23 cellular contexts compared by ENCODE assay signal in the genomic region with DNA sequence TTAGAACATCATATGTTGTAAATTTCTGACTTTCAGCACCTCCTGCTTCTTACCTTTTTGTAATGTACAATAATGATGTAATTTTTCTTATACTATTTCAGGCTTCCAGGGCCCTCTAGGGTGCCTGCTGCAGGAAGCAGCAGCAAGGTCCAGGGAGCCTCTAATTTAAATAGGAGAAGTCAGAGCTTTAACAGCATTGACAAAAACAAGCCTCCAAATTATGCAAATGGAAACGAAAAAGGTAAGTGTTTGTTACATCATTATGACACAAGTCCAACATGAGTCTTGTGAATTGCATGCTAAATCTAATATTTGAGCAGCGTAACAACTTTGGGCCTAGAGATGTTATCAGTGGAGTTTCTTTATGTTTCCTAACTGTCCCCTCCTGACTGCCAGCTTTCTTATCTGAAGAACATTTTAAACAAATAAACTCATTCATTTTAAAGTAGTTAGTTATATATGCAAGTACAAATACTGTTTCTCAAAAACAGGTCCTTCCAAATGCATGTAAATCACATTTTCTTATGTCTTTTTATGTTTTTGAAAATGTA.
DNase-seq lines count a peak whose midpoint lies in the region; ATAC-seq and TF ChIP-seq lines count a peak whose summit lies in the region.
"Had no signal": no experiment of that assay in that cellular context is flagged by ENCODE, and none has a peak within 500 bp of the region (broad histone marks: within the 10 kb centered on the region; RNA-seq: fewer than 3 reads in every experiment).

No MANE protein-coding gene starts in this region.

- H3K4me3 ChIP-seq in GM06990 (replicated peaks; ENCODE audit: low read depth, low read length) = no peak overlapping the region
- H3K4me3 ChIP-seq in Loucy (ENCODE audit: low read length, poor library complexity, severe bottlenecking) = no peak overlapping the region
- no peak overlapping the region for H3K4me3 ChIP-seq in mucosa of descending colon
- no peak overlapping the region for H3K4me3 ChIP-seq in MM.1S (ENCODE audit: low read length)
- H3K4me3 ChIP-seq: heart left ventricle, Peyer's patch, psoas muscle, SJCRH30 had no signal

- TF ChIP-seq CTCF in GM06990 (IDR thresholded peaks at IDR 0.05; ENCODE audit: insufficient read depth, low read length, poor library complexity, severe bottlenecking) (no peak), Loucy (conservative IDR thresholded peaks at IDR 0.05; ENCODE audit: low read length) (no peak), VCaP (conservative IDR thresholded peaks at IDR 0.05) (no peak), mucosa of descending colon (IDR thresholded peaks at IDR 0.05) (no peak), MM.1S (IDR thresholded peaks at IDR 0.05; ENCODE audit: low read length) (no peak)

- no peaks in the 10 kb centered on the region for H3K36me3 ChIP-seq in GM06990 (ENCODE audit: control insufficient read depth, insufficient read depth, low read length)
- H3K36me3 ChIP-seq in Loucy (ENCODE audit: insufficient read depth, low read length) = no peaks in the 10 kb centered on the region
- no peaks in the 10 kb centered on the region for H3K36me3 ChIP-seq in mucosa of descending colon (ENCODE audit: low read depth)
- no peaks in the 10 kb centered on the region for H3K36me3 ChIP-seq in MM.1S (replicated peaks; ENCODE audit: insufficient read depth, low read length)
- H3K36me3 ChIP-seq: heart left ventricle, Peyer's patch, SJCRH30 had no signal

- DNase-seq in GM06990 (ENCODE audit: extremely low read depth, insufficient read length) (peak; percentile 10), mucosa of descending colon (no peak), T1000 (lab: John Stamatoyannopoulos, UW) (no peak), MM.1S (no peak)
- DNase-seq: activated CD4-positive, alpha-beta T cell treated with anti-CD3 and anti-CD28 coated beads, Interleukin-2, amount 50 U/mL, for 48 hours; activated CD8-positive, alpha-beta memory T cell treated with anti-CD3 and anti-CD28 coated beads, Interleukin-2, amount 50 U/mL, for 48 hours; CD4-positive, CD25-positive, alpha-beta regulatory T cell; effector memory CD4-positive, alpha-beta T cell; heart left ventricle; left cardiac atrium; NCI-H1417; NCI-H2029 treated with DMSO at 0.1 percent for 48 hours; NCI-H226; NCI-H748 treated with DMSO at 0.1 percent for 48 hours; Peyer's patch; psoas muscle; SJCRH30; stimulated activated naive CD4-positive, alpha-beta T cell; T-helper 1 cell had no signal

- no peaks in the 10 kb centered on the region for H3K9me2 ChIP-seq in Loucy (replicated peaks; ENCODE audit: low read depth, low read length)
- H3K9me2 ChIP-seq in MM.1S (replicated peaks; ENCODE audit: insufficient read depth, low read length) = no peaks in the 10 kb centered on the region

- H3K27me3 ChIP-seq in GM06990 (replicated peaks; ENCODE audit: control insufficient read depth, insufficient read depth, low read length) = no peaks in the 10 kb centered on the region
- no peaks in the 10 kb centered on the region for H3K27me3 ChIP-seq in Loucy (ENCODE audit: insufficient read depth, low read length, poor library complexity, severe bottlenecking)
- no peaks in the 10 kb centered on the region for H3K27me3 ChIP-seq in MM.1S (replicated peaks; ENCODE audit: insufficient read depth, low read length)
- H3K27me3 ChIP-seq: heart left ventricle, Peyer's patch, SJCRH30 had no signal

- H2AFZ ChIP-seq in Loucy (ENCODE audit: low read length) (0 out of 2 replicates have a peak overlapping the region, but pooled peaks have one; percentile 10), MM.1S (ENCODE audit: low read length) (no peak overlapping the region)

- intact Hi-C loops in mucosa of descending colon (cut with DNase I, micrococcal nuclease) = no loop called here

- H3K79me2 ChIP-seq in Loucy (ENCODE audit: insufficient read depth, low read length) = no peaks in the 10 kb centered on the region
- H3K79me2 ChIP-seq in MM.1S (ENCODE audit: low read length) = no peaks in the 10 kb centered on the region

- no peaks in the 10 kb centered on the region for H3K4me1 ChIP-seq in Loucy (ENCODE audit: insufficient read depth, low read length, poor library complexity, severe bottlenecking)
- H3K4me1 ChIP-seq in mucosa of descending colon (ENCODE audit: low read depth) = peaks cover 6% of the 10 kb centered on the region
- H3K4me1 ChIP-seq in MM.1S (ENCODE audit: low read length) = no peaks in the 10 kb centered on the region
- H3K4me1 ChIP-seq: Peyer's patch, psoas muscle, SJCRH30 had no signal

- H3K9ac ChIP-seq in Loucy (ENCODE audit: low read depth, low read length, poor library complexity, severe bottlenecking) = no peak overlapping the region
- H3K9ac ChIP-seq in MM.1S (ENCODE audit: low read length) = no peak overlapping the region

- H3F3A ChIP-seq in Loucy (ENCODE audit: low read depth) (no peaks in the 10 kb centered on the region), MM.1S (ENCODE audit: insufficient read depth, low read length) (no peaks in the 10 kb centered on the region)

- H3K9me3 ChIP-seq in Loucy (ENCODE audit: insufficient read depth, low read depth, low read length) (no peaks in the 10 kb centered on the region), mucosa of descending colon (no peaks in the 10 kb centered on the region), MM.1S (replicated peaks; ENCODE audit: insufficient read depth, low read length) (no peaks in the 10 kb centered on the region)
- H3K9me3 ChIP-seq: heart left ventricle, Peyer's patch, psoas muscle, SJCRH30 had no signal

- peak; percentile 66 for ATAC-seq in mucosa of descending colon
- no peak for ATAC-seq in HG02678 (IDR thresholded peaks at IDR 0.05; ENCODE audit: unreplicated experiment)
- ATAC-seq: heart left ventricle, HepG2, left cardiac atrium, psoas muscle had no signal

- no peak overlapping the region for H3K4me2 ChIP-seq in Loucy (ENCODE audit: low read depth, low read length, poor library complexity, severe bottlenecking)
- H3K4me2 ChIP-seq in MM.1S (ENCODE audit: low read depth, low read length) = no peak overlapping the region

- no peaks in the 10 kb centered on the region for H4K20me1 ChIP-seq in Loucy (ENCODE audit: insufficient read depth, low read length, poor library complexity, severe bottlenecking)
- no peaks in the 10 kb centered on the region for H4K20me1 ChIP-seq in MM.1S (ENCODE audit: insufficient read depth, low read length)

- peak overlapping the region; percentile 45 for H3K27ac ChIP-seq in VCaP
- H3K27ac ChIP-seq in MM.1S (ENCODE audit: low read length) = no peak overlapping the region
- H3K27ac ChIP-seq: heart left ventricle, Peyer's patch, psoas muscle, SJCRH30 had no signal
